In the genomic region with DNA sequence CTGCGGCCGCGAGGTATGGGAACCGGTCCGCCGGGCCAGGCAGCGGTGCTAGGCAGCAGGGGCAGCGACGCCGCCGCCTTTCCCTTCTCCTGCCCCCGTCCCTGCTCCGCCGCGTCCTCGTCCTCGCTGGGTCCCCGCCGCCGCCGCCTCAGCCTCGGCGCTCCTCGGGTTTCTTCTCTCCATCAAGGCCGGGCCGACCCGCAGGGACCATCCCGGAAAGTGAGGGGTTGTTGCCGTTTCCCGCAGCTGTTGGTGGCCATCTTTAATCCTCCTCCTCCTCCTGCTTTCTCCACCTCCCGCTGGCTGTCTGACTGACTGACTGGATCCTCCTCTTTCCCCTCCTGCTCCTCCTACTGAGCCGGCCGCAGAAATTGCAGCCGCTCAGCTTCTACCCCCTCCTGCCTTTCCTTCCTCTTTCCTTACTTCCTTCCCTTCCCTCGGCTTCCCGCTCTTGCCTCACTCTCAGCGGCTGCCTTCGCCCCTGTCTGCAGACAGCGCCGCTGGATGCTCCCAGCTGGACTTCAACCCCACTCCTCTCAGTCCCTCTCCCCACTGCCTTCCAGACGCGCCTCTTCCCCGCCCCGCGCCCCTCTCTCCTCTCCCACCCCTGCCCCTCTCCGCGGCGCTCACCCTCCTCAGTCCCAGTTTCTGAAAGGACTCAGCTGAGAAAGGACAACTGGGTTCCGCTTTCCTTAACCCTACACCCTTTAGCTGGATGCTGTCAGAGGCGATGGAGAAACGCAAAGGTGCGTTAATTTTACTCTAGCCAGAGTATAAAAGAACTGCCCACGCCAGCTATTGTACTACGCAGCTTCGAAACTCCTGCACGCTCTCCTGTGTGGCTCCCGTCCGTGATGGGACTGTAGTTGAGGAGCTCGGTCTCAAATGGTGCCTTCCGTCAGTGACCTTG, we compare ENCODE assay signal across 8 cellular contexts. TPM values are rescaled to one million over a fixed set of nuclear protein-coding genes. Genes with fewer than 3 reads are reported as not detected.
A peak's percentile ranks its signal among the peaks of the same experiment; 100 is the strongest.
DNase-seq lines count a peak whose midpoint lies in the region; ATAC-seq and TF ChIP-seq lines count a peak whose summit lies in the region.

A gene with protein sequence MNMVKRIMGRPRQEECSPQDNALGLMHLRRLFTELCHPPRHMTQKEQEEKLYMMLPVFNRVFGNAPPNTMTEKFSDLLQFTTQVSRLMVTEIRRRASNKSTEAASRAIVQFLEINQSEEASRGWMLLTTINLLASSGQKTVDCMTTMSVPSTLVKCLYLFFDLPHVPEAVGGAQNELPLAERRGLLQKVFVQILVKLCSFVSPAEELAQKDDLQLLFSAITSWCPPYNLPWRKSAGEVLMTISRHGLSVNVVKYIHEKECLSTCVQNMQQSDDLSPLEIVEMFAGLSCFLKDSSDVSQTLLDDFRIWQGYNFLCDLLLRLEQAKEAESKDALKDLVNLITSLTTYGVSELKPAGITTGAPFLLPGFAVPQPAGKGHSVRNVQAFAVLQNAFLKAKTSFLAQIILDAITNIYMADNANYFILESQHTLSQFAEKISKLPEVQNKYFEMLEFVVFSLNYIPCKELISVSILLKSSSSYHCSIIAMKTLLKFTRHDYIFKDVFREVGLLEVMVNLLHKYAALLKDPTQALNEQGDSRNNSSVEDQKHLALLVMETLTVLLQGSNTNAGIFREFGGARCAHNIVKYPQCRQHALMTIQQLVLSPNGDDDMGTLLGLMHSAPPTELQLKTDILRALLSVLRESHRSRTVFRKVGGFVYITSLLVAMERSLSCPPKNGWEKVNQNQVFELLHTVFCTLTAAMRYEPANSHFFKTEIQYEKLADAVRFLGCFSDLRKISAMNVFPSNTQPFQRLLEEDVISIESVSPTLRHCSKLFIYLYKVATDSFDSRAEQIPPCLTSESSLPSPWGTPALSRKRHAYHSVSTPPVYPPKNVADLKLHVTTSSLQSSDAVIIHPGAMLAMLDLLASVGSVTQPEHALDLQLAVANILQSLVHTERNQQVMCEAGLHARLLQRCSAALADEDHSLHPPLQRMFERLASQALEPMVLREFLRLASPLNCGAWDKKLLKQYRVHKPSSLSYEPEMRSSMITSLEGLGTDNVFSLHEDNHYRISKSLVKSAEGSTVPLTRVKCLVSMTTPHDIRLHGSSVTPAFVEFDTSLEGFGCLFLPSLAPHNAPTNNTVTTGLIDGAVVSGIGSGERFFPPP (N-terminal part only) (minus strand): TSS at position 309 of the 910 bp plus-strand sequence. CDS start 106,099 bp downstream, outside the sequence.

- peak; percentile 40 for ATAC-seq in HG03521 (IDR thresholded peaks at IDR 0.05; ENCODE audit: unreplicated experiment)
- peak; percentile 35 for ATAC-seq in activated naive CD8-positive, alpha-beta T cell treated with anti-CD3 and anti-CD28 coated beads, Interleukin-2, amount 50 U/mL, for 24 hours
- ATAC-seq in natural killer cell: peak in 2 of 3 donors; percentile 36 to 56

- H3K27me3 Mint-ChIP-seq in activated naive CD4-positive, alpha-beta T cell treated with anti-CD3 and anti-CD28 coated beads for 36 hours (ENCODE audit: low read depth): peaks cover 38% of the 10 kb centered on the region
- peaks cover 40% of the 10 kb centered on the region for H3K27me3 Mint-ChIP-seq in activated naive CD8-positive, alpha-beta T cell treated with anti-CD3 and anti-CD28 coated beads, Interleukin-2, amount 50 U/mL, for 24 hours
- H3K27me3 Mint-ChIP-seq in natural killer cell (ENCODE audit: low read depth in 2 of 2): peaks cover 31 to 36% of the 10 kb centered on the region in 2 donors

- peaks cover 14% of the 10 kb centered on the region for H3K4me1 Mint-ChIP-seq in activated naive CD4-positive, alpha-beta T cell treated with anti-CD3 and anti-CD28 coated beads for 36 hours (ENCODE audit: low read depth)
- H3K4me1 Mint-ChIP-seq in activated naive CD8-positive, alpha-beta T cell treated with anti-CD3 and anti-CD28 coated beads, Interleukin-2, amount 50 U/mL, for 24 hours: peaks cover 8% of the 10 kb centered on the region
- H3K4me1 Mint-ChIP-seq in natural killer cell: peaks cover 0 to 6% of the 10 kb centered on the region in 2 donors

- peak within 1 kb of the TSS; percentile 85 for H3K4me3 Mint-ChIP-seq in activated naive CD4-positive, alpha-beta T cell treated with anti-CD3 and anti-CD28 coated beads for 36 hours
- H3K4me3 Mint-ChIP-seq in activated naive CD8-positive, alpha-beta T cell treated with anti-CD3 and anti-CD28 coated beads, Interleukin-2, amount 50 U/mL, for 24 hours: peak within 1 kb of the TSS; percentile 74
- peak within 1 kb of the TSS; percentile 31 for H3K4me3 Mint-ChIP-seq in natural killer cell

- CTCF ChIA-PET in activated naive CD4-positive, alpha-beta T cell treated with anti-CD3 and anti-CD28 coated beads for 36 hours (lab: Charles Lee): no interaction called here

- DNase-seq in activated naive CD4-positive, alpha-beta T cell treated with anti-CD3 and anti-CD28 coated beads for 36 hours: peak; percentile 35
- DNase-seq in activated naive CD4-positive, alpha-beta T cell treated with anti-CD3 and anti-CD28 coated beads, Interleukin-2, amount 50 U/mL, for 16 hours: no peak
- DNase-seq in NCI-H526 (lab: John Stamatoyannopoulos, UW) (peak; percentile 74 to 82), germinal center (ENCODE audit: low spot score) (peak; percentile 7), natural killer cell (no peak), NK-92 (lab: John Stamatoyannopoulos, UW; ENCODE audit: unreplicated experiment) (no peak)
- DNase-seq in activated naive CD8-positive, alpha-beta T cell treated with anti-CD3 and anti-CD28 coated beads, Interleukin-2, amount 50 U/mL, for 24 hours: peak; percentile 12

- H3K27ac Mint-ChIP-seq in activated naive CD4-positive, alpha-beta T cell treated with anti-CD3 and anti-CD28 coated beads for 36 hours: no peak within 1 kb of the TSS
- no peak within 1 kb of the TSS for H3K27ac Mint-ChIP-seq in activated naive CD8-positive, alpha-beta T cell treated with anti-CD3 and anti-CD28 coated beads, Interleukin-2, amount 50 U/mL, for 24 hours
- no peak within 1 kb of the TSS for H3K27ac Mint-ChIP-seq in natural killer cell

- H3K36me3 Mint-ChIP-seq in activated naive CD4-positive, alpha-beta T cell treated with anti-CD3 and anti-CD28 coated beads for 36 hours (ENCODE audit: low read depth): no peaks in the 10 kb centered on the region
- H3K36me3 Mint-ChIP-seq in activated naive CD8-positive, alpha-beta T cell treated with anti-CD3 and anti-CD28 coated beads, Interleukin-2, amount 50 U/mL, for 24 hours (ENCODE audit: low read depth): no peaks in the 10 kb centered on the region
- H3K36me3 Mint-ChIP-seq in natural killer cell: peaks cover 6% of the 10 kb centered on the region

- intact Hi-C loops in activated naive CD4-positive, alpha-beta T cell treated with anti-CD3 and anti-CD28 coated beads for 36 hours (cut with micrococcal nuclease): loop anchor here (1.0 to 5.0 kb wide), 2 partner anchors 469 to 1321 kb away; partner anchors contain the start of gene NKX6-1
- intact Hi-C loops in natural killer cell (cut with micrococcal nuclease): no loop called here

- no peaks in the 10 kb centered on the region for H3K9me3 Mint-ChIP-seq in activated naive CD4-positive, alpha-beta T cell treated with anti-CD3 and anti-CD28 coated beads for 36 hours
- peaks cover 3% of the 10 kb centered on the region for H3K9me3 Mint-ChIP-seq in activated naive CD8-positive, alpha-beta T cell treated with anti-CD3 and anti-CD28 coated beads, Interleukin-2, amount 50 U/mL, for 24 hours
- peaks cover 2 to 5% of the 10 kb centered on the region in 2 donors for H3K9me3 Mint-ChIP-seq in natural killer cell

- TF ChIP-seq CTCF in natural killer cell (IDR thresholded peaks at IDR 0.05): no peak

RNA-seq across cellular contexts. Expression of the gene that starts here (rescaled TPM):
- total RNA-seq in activated naive CD4-positive, alpha-beta T cell treated with anti-CD3 and anti-CD28 coated beads for 36 hours: 1 to 10 TPM; 1.0 to 1.2 TPM
- 1 to 10 TPM; 2.5 to 7.2 (median 6.0) TPM for total RNA-seq in natural killer cell

Comparison
In these comparisons a context has a peak if more than half of its experiments do, and no peak if none do; other contexts are left out.
1. DNase-seq: peak in activated naive CD4-positive, alpha-beta T cell treated with anti-CD3 and anti-CD28 coated beads for 36 hours (single experiment), NCI-H526 (2 of 2), activated naive CD8-positive, alpha-beta T cell treated with anti-CD3 and anti-CD28 coated beads, Interleukin-2, amount 50 U/mL, for 24 hours (single experiment) and germinal center (single experiment); none in activated naive CD4-positive, alpha-beta T cell treated with anti-CD3 and anti-CD28 coated beads, Interleukin-2, amount 50 U/mL, for 16 hours (single experiment), natural killer cell (single experiment) and NK-92 (single experiment).
2. H3K4me3 Mint-ChIP-seq: peak in every context shown above with its lines; median percentile 85 in activated naive CD4-positive, alpha-beta T cell treated with anti-CD3 and anti-CD28 coated beads for 36 hours; 74 in activated naive CD8-positive, alpha-beta T cell treated with anti-CD3 and anti-CD28 coated beads, Interleukin-2, amount 50 U/mL, for 24 hours; 31 in natural killer cell.
3. Peak in every context shown above with its lines, with median percentiles within 50 percentile points of each other: ATAC-seq.